27 cellular contexts compared by ENCODE assay signal in genomic region chr16:50902457-50902856, GRCh38.
DNase-seq lines count a peak whose midpoint lies in the region; ATAC-seq and TF ChIP-seq lines count a peak whose summit lies in the region.
"Had no signal": no experiment of that assay in that cellular context is flagged by ENCODE, and none has a peak within 500 bp of the region (broad histone marks: within the 10 kb centered on the region; RNA-seq: fewer than 3 reads in every experiment).

No MANE protein-coding gene starts in this region.

- no peaks in the 10 kb centered on the region for H3K9me2 ChIP-seq in OCI-LY7 (ENCODE audit: insufficient read depth, low read length)

- H3K27me3 Mint-ChIP-seq in CD14-positive monocyte (ENCODE audit: low read depth in 3 of 3): peaks cover 6 to 18% (median 17%) of the 10 kb centered on the region in 3 donors
- H3K27me3 Mint-ChIP-seq: activated CD4-positive, alpha-beta T cell treated with anti-CD3 and anti-CD28 coated beads, Interleukin-2, amount 10 ng/mL, durations not matched to agents 24 days and 14 days had no signal

- H3K27me3 ChIP-seq in right lobe of liver (no peaks in the 10 kb centered on the region), BE2C (no peaks in the 10 kb centered on the region)
- H3K27me3 ChIP-seq: adrenal gland, BLaER1, brain microvascular endothelial cell, esophagus muscularis mucosa, gastrocnemius medialis, neutrophil had no signal

- H3K36me3 Mint-ChIP-seq in CD14-positive monocyte: no peaks in the 10 kb centered on the region

- H3K4me3 ChIP-seq in OCI-LY7 (ENCODE audit: low read depth, low read length, poor library complexity, severe bottlenecking) (no peak overlapping the region), epithelial cell of proximal tubule (ENCODE audit: low read depth, low read length) (no peak overlapping the region), right lobe of liver (no peak overlapping the region), BE2C (ENCODE audit: low read depth, low read length) (no peak overlapping the region)
- H3K4me3 ChIP-seq: adrenal gland, BLaER1, esophagus muscularis mucosa, gastrocnemius medialis, GM12878, prostate gland, SK-N-MC had no signal

- H2AFZ ChIP-seq in OCI-LY7 (ENCODE audit: low read length): no peak overlapping the region

- no peaks in the 10 kb centered on the region for H4K20me1 ChIP-seq in OCI-LY7 (ENCODE audit: insufficient read depth, low read length)
- H4K20me1 ChIP-seq: BLaER1 had no signal

- POLR2A ChIA-PET in OCI-LY7 (lab: Charles Lee): no interaction called here

- TF ChIP-seq CTCF in GM12872 (IDR thresholded peaks at IDR 0.05; ENCODE audit: insufficient read depth, low read depth, low read length) (0 out of 3 replicates have a peak, but pooled peaks have one; percentile 8), OCI-LY7 (conservative IDR thresholded peaks at IDR 0.05; ENCODE audit: low read length) (peak; percentile 28; the same call in 1 of the 2 replicates), epithelial cell of proximal tubule (conservative IDR thresholded peaks at IDR 0.05; ENCODE audit: low read depth, low read length) (peak; percentile 45), right lobe of liver (IDR thresholded peaks at IDR 0.05) (peak in 3 of 4 donors; percentile 6 to 19 (median 12)), BE2C (IDR thresholded peaks at IDR 0.05; ENCODE audit: low read depth, low read length) (no peak), CD14-positive monocyte (IDR thresholded peaks at IDR 0.05) (no peak)

- no peak for TF ChIP-seq POLR2A in right lobe of liver (IDR thresholded peaks at IDR 0.05)

- DNase-seq in OCI-LY7 (ENCODE audit: low spot score) (peak; percentile 2), epithelial cell of proximal tubule (ENCODE audit: low read depth) (no peak), right lobe of liver (no peak), BE2C (no peak), cortex of kidney (lab: John Stamatoyannopoulos, UW) (no peak), CD14-positive monocyte (ENCODE audit: low spot score) (no peak)
- DNase-seq: activated CD4-positive, alpha-beta T cell treated with anti-CD3 and anti-CD28 coated beads, Interleukin-2, amount 10 ng/mL, durations not matched to agents 24 days and 14 days; activated naive CD4-positive, alpha-beta T cell treated with Interleukin-2 at 50 U/mL for 16 hours; activated T-cell treated with anti-CD3 and anti-CD28 coated beads, Interleukin-2, amount 50 U/mL, for 48 hours; adrenal gland; brain microvascular endothelial cell; Caco-2; effector memory CD4-positive, alpha-beta T cell; gastrocnemius medialis; KG1; mammary epithelial cell; NCI-H1694 treated with DMSO at 0.1 percent for 48 hours; NCI-H2171 treated with DMSO at 0.1 percent for 48 hours had no signal

- H3K4me1 ChIP-seq in OCI-LY7 (ENCODE audit: insufficient read depth, low read length, poor library complexity, severe bottlenecking): no peaks in the 10 kb centered on the region
- no peaks in the 10 kb centered on the region for H3K4me1 ChIP-seq in right lobe of liver
- no peaks in the 10 kb centered on the region for H3K4me1 ChIP-seq in BE2C
- H3K4me1 ChIP-seq: adrenal gland, BLaER1, Caco-2, esophagus muscularis mucosa, gastrocnemius medialis, prostate gland had no signal

- CTCF ChIA-PET in OCI-LY7 (lab: Charles Lee; ENCODE audit: unreplicated experiment): no interaction called here

- no peak overlapping the region for H3K27ac ChIP-seq in OCI-LY7 (ENCODE audit: low read depth, low read length, poor library complexity, severe bottlenecking)
- no peak overlapping the region for H3K27ac ChIP-seq in right lobe of liver
- H3K27ac ChIP-seq: adrenal gland, BLaER1, brain microvascular endothelial cell, esophagus muscularis mucosa, gastrocnemius medialis, neutrophil, prostate gland, SK-N-MC had no signal

- H3K9me3 ChIP-seq in OCI-LY7 (ENCODE audit: low read length) (no peaks in the 10 kb centered on the region), right lobe of liver (no peaks in the 10 kb centered on the region), BE2C (no peaks in the 10 kb centered on the region)
- H3K9me3 ChIP-seq: adrenal gland, gastrocnemius medialis, neutrophil, prostate gland had no signal

- peaks cover 0 to 3% (median 0%) of the 10 kb centered on the region in 7 donors for H3K9me3 Mint-ChIP-seq in CD14-positive monocyte
- H3K9me3 Mint-ChIP-seq: activated CD4-positive, alpha-beta T cell treated with anti-CD3 and anti-CD28 coated beads, Interleukin-2, amount 10 ng/mL, durations not matched to agents 24 days and 14 days; T-helper 1 cell treated with Interleukin-12 subunit alpha and Interleukin-12 subunit beta and Interleukin-4 antibody, amounts not matched to agents 30 μg/mL and 1 μg/mL, for 36 hours had no signal

- no peaks in the 10 kb centered on the region for H3K36me3 ChIP-seq in OCI-LY7 (ENCODE audit: insufficient read depth, low read length)
- no peaks in the 10 kb centered on the region for H3K36me3 ChIP-seq in right lobe of liver
- H3K36me3 ChIP-seq in BE2C: no peaks in the 10 kb centered on the region
- H3K36me3 ChIP-seq: adrenal gland, BLaER1, brain microvascular endothelial cell, esophagus muscularis mucosa, gastrocnemius medialis, neutrophil, prostate gland had no signal

- no TSS peak for BruUV-seq in OCI-LY7 (replicated peaks; lab: Mats Ljungman, UMichigan)

- H3K79me2 ChIP-seq in OCI-LY7 (ENCODE audit: insufficient read depth, low read depth, low read length): no peaks in the 10 kb centered on the region

- intact Hi-C loops in OCI-LY7 (cut with micrococcal nuclease; ENCODE audit: unreplicated experiment): loop anchor here (10.0 kb wide), 1 partner anchor 48 kb away; no protein-coding TSS in a partner anchor
- intact Hi-C loops in right lobe of liver (cut with DNase I): no loop called here
- intact Hi-C loops in CD14-positive monocyte (cut with micrococcal nuclease): no loop called here

- peak; percentile 42 to 65 (median 58) for ATAC-seq in right lobe of liver
- ATAC-seq in HG03378 (IDR thresholded peaks at IDR 0.05; ENCODE audit: unreplicated experiment): no peak
- ATAC-seq: gastrocnemius medialis, GM12878 had no signal

- H3K27ac Mint-ChIP-seq in CD14-positive monocyte: no peak overlapping the region
- H3K27ac Mint-ChIP-seq: activated CD4-positive, alpha-beta T cell treated with anti-CD3 and anti-CD28 coated beads, Interleukin-2, amount 10 ng/mL, durations not matched to agents 24 days and 14 days; T-helper 1 cell treated with Interleukin-12 subunit alpha and Interleukin-12 subunit beta and Interleukin-4 antibody, amounts not matched to agents 30 μg/mL and 1 μg/mL, for 36 hours had no signal

- H3K4me2 ChIP-seq in OCI-LY7 (ENCODE audit: low read length): no peak overlapping the region
- H3K4me2 ChIP-seq: BLaER1 had no signal

- WGBS in right lobe of liver (ENCODE audit: insufficient coverage, low coverage, low lambda C conversion rate, missing lambda C conversion rate): 71% methylated on average over 1 of the region's 1 CpG

- H3K4me1 Mint-ChIP-seq in CD14-positive monocyte: peaks cover 6% of the 10 kb centered on the region
- H3K4me1 Mint-ChIP-seq: activated CD4-positive, alpha-beta T cell treated with anti-CD3 and anti-CD28 coated beads, Interleukin-2, amount 10 ng/mL, durations not matched to agents 24 days and 14 days had no signal

- no peak overlapping the region for H3K4me3 Mint-ChIP-seq in CD14-positive monocyte
- H3K4me3 Mint-ChIP-seq: activated CD4-positive, alpha-beta T cell treated with anti-CD3 and anti-CD28 coated beads, Interleukin-2, amount 10 ng/mL, durations not matched to agents 24 days and 14 days; T-helper 1 cell treated with Interleukin-12 subunit alpha and Interleukin-12 subunit beta and Interleukin-4 antibody, amounts not matched to agents 30 μg/mL and 1 μg/mL, for 36 hours had no signal

Comparison
In these comparisons a context has a peak if more than half of its experiments do, and no peak if none do; other contexts are left out.
1. CTCF ChIP-seq: peak in GM12872 (single experiment), OCI-LY7 (single experiment), epithelial cell of proximal tubule (single experiment) and right lobe of liver (3 of 4); none in BE2C (single experiment) and CD14-positive monocyte (single experiment).